Comparison of ENCODE assay signal across 13 cellular contexts in genomic region chr5:149387982-149388381, GRCh38. TPM values are rescaled to one million over a fixed set of nuclear protein-coding genes. Genes with fewer than 3 reads are reported as not detected.
DNase-seq lines count a peak whose midpoint lies in the region; ATAC-seq and TF ChIP-seq lines count a peak whose summit lies in the region.
"Had no signal": no experiment of that assay in that cellular context is flagged by ENCODE, and none has a peak within 500 bp of the region (broad histone marks: within the 10 kb centered on the region; RNA-seq: fewer than 3 reads in every experiment).

No MANE protein-coding gene starts in this region.

- H3K27ac ChIP-seq in mucosa of rectum (ENCODE audit: low read depth in 2 of 2, low read length in 2 of 2) (peak overlapping the region; percentile 77 to 82), suprapubic skin (peak overlapping the region; percentile 48)

- H3K9me3 ChIP-seq in mucosa of rectum (ENCODE audit: control insufficient read depth in 2 of 2, low read length in 2 of 2) (no peaks in the 10 kb centered on the region), suprapubic skin (no peaks in the 10 kb centered on the region)

- H3K9ac ChIP-seq in mucosa of rectum (ENCODE audit: low read depth in 1 of 2, low read length in 2 of 2) = peak overlapping the region in 1 of 2 donors; percentile 12

- DNase-seq in NCI-H226 (peak; percentile 41), fibroblast of peridontal ligament (ENCODE audit: extremely low read depth) (peak; percentile 80), suprapubic skin (ENCODE audit: low spot score in 2 of 2) (no peak), NCI-H446 (lab: John Stamatoyannopoulos, UW) (no peak), NCI-H510A (lab: John Stamatoyannopoulos, UW) (no peak)
- DNase-seq in stimulated activated CD4-positive, alpha-beta T cell treated with anti-CD3 and anti-CD28 coated beads, Interleukin-2, amount 100 ng/mL, for 48 hours = no peak
- DNase-seq: activated B cell treated with CpG ODN at 0.5 μM for 24 hours; activated T-cell treated with anti-CD3 and anti-CD28 coated beads, Interleukin-2, amount 50 U/mL, for 4 hours; NCI-H1092; NCI-H526 had no signal

- TF ChIP-seq EP300 in suprapubic skin (IDR thresholded peaks at IDR 0.05) = no peak

- WGBS in suprapubic skin = 85% methylated on average over 1 of the region's 1 CpG

- TF ChIP-seq CTCF in suprapubic skin (IDR thresholded peaks at IDR 0.05) = no peak

- H3K36me3 ChIP-seq in mucosa of rectum (ENCODE audit: control insufficient read depth in 2 of 2, insufficient read depth in 2 of 2, low read length in 2 of 2) = no peaks in the 10 kb centered on the region
- no peaks in the 10 kb centered on the region for H3K36me3 ChIP-seq in suprapubic skin

- H3K4me3 ChIP-seq in mucosa of rectum (ENCODE audit: low read length in 2 of 2) (no peak overlapping the region), suprapubic skin (no peak overlapping the region)

- H3K27me3 ChIP-seq in mucosa of rectum (ENCODE audit: control insufficient read depth in 2 of 2, insufficient read depth in 2 of 2, low read length in 2 of 2) (no peaks in the 10 kb centered on the region), suprapubic skin (no peaks in the 10 kb centered on the region)

- peaks cover 4 to 5% of the 10 kb centered on the region in 2 donors for H3K4me1 ChIP-seq in mucosa of rectum (ENCODE audit: control insufficient read depth in 2 of 2, insufficient read depth in 2 of 2, low read length in 2 of 2)
- H3K4me1 ChIP-seq in suprapubic skin = peaks cover 7% of the 10 kb centered on the region

- no peak for ATAC-seq in GM21576 (IDR thresholded peaks at IDR 0.05; ENCODE audit: unreplicated experiment)
- ATAC-seq: activated T-cell treated with anti-CD3 and anti-CD28 coated beads, Interleukin-2, amount 50 U/mL, for 4 hours had no signal

- TF ChIP-seq POLR2A in suprapubic skin (IDR thresholded peaks at IDR 0.05) = no peak

RNA-seq across cellular contexts. Expression of gene IL17B, which starts 8.9 kb away (rescaled TPM):
- not detected for total RNA-seq in suprapubic skin
- total RNA-seq: activated B cell treated with CpG ODN at 0.5 μM for 24 hours; activated T-cell treated with anti-CD3 and anti-CD28 coated beads, Interleukin-2, amount 50 U/mL, for 4 hours; bronchial epithelial cell had no signal

RNA-seq across cellular contexts. Expression of gene PCYOX1L, which starts 30.1 kb away (rescaled TPM):
- total RNA-seq in suprapubic skin = 10 to 100 TPM in 1 of 4 donors, 1 to 10 TPM in 3; 4.5 to 11.8 (median 5.8) TPM

RNA-seq across cellular contexts. Expression of gene GRPEL2, which starts 42.7 kb away (rescaled TPM):
- 10 to 100 TPM in 2 of 4 donors, 1 to 10 TPM in 2; 8.4 to 12.4 (median 10.6) TPM for total RNA-seq in suprapubic skin

Comparison
In these comparisons a context has a peak if more than half of its experiments do, and no peak if none do; other contexts are left out.
1. DNase-seq: peak in NCI-H226 (single experiment) and fibroblast of peridontal ligament (single experiment); none in suprapubic skin (0 of 2), NCI-H446 (0 of 2), NCI-H510A (single experiment) and stimulated activated CD4-positive, alpha-beta T cell treated with anti-CD3 and anti-CD28 coated beads, Interleukin-2, amount 100 ng/mL, for 48 hours (0 of 2).